In the genomic region with DNA sequence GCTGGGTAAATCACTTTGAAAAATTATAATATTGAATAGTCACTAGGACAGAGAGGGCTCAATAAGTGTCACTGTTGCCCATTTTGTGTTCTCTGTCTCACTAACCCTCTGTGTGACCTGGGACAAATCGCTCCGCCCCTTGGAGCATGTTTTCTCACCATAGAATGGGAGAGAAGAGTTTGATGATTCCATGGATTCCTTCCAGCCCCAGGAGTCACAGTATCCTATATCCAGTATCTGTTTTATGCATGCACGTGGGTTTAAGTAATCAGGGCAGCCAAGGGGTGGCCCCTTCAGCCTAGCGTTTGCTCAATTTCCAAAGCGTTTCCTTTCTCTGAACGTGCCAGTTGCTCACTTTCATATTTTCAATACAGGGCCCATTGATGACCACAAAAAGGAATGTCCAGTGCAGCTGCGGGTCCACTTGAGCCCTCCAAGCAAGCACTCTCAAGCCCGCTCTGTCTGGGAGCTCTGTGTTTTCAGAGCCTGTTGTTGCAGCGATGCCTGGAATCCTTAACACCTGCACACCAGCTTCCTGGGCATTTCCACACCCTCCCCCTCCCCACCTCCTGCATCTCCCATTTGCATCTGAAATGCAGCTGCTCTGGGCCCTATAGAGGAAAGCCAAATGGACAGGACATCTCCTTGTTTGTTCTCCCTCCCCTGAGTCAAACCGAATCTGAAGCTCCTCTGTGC, we compare ENCODE assay signal across 9 cellular contexts.
DNase-seq lines count a peak whose midpoint lies in the region; TF ChIP-seq lines count a peak whose summit lies in the region.
"Had no signal": no experiment of that assay in that cellular context is flagged by ENCODE, and none has a peak within 500 bp of the region (broad histone marks: within the 10 kb centered on the region; RNA-seq: fewer than 3 reads in every experiment).

No MANE protein-coding gene starts in this region.

- POLR2A ChIA-PET in HEK293T (lab: Yijun Ruan, JAX), result no interaction called here

- DNase-seq in DMS53 (lab: John Stamatoyannopoulos, UW) (peak; percentile 96), NCI-H146 treated with DMSO at 0.1 percent for 48 hours (lab: John Stamatoyannopoulos, UW; ENCODE audit: unreplicated experiment) (peak; percentile 89), SHP77 (lab: John Stamatoyannopoulos, UW) (peak; percentile 98), left kidney (ENCODE audit: low read depth, low spot score) (peak; percentile 79), EL (no peak), HEK293T (ENCODE audit: extremely low spot score) (no peak), COLO829 (ENCODE audit: low spot score) (no peak), mesenteric fat pad (ENCODE audit: low spot score) (no peak)
- DNase-seq: activated T-cell treated with anti-CD3 and anti-CD28 coated beads, Interleukin-2, amount 50 U/mL, for 4 hours had no signal

- CTCF ChIA-PET in HEK293T (lab: Yijun Ruan, JAX), result no interaction called here

TF ChIP-seq in HEK293T, 16 proteins besides CTCF, POLR2A, EP300 and RAD21:
- TF ChIP-seq CTBP1 (IDR thresholded peaks at IDR 0.05; ENCODE audit: borderline replicate concordance) (no peak), NFRKB (IDR thresholded peaks at IDR 0.05) (no peak), LEF1 (IDR thresholded peaks at IDR 0.05; ENCODE audit: borderline replicate concordance) (no peak), ELF4 (IDR thresholded peaks at IDR 0.05) (no peak), BHLHE40 (IDR thresholded peaks at IDR 0.05; ENCODE audit: borderline replicate concordance) (no peak), FOXA1 (IDR thresholded peaks at IDR 0.05) (no peak), ARNT (IDR thresholded peaks at IDR 0.05) (no peak), SUZ12 (IDR thresholded peaks at IDR 0.05) (no peak), FOXM1 (IDR thresholded peaks at IDR 0.05; ENCODE audit: borderline replicate concordance) (no peak)
- TF ChIP-seq, protein P1, sequence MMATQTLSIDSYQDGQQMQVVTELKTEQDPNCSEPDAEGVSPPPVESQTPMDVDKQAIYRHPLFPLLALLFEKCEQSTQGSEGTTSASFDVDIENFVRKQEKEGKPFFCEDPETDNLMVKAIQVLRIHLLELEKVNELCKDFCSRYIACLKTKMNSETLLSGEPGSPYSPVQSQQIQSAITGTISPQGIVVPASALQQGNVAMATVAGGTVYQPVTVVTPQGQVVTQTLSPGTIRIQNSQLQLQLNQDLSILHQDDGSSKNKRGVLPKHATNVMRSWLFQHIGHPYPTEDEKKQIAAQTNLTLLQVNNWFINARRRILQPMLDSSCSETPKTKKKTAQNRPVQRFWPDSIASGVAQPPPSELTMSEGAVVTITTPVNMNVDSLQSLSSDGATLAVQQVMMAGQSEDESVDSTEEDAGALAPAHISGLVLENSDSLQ (IDR thresholded peaks at IDR 0.05), result no peak

Comparison
In these comparisons a context has a peak if more than half of its experiments do, and no peak if none do; other contexts are left out.
1. DNase-seq: peak in DMS53 (single experiment), NCI-H146 treated with DMSO at 0.1 percent for 48 hours (single experiment), SHP77 (2 of 2) and left kidney (single experiment); none in EL (single experiment), HEK293T (single experiment), COLO829 (single experiment) and mesenteric fat pad (single experiment).